In genomic region chr3:52246264-52246620, GRCh38 we compare ENCODE assay signal across 1 cellular context.
TF ChIP-seq lines count a peak whose summit lies in the region.

No MANE protein-coding gene starts in this region.

TF ChIP-seq in liver, 16 proteins besides CTCF, POLR2A, EP300 and RAD21 (continued from another document):
- TF ChIP-seq REST (IDR thresholded peaks at IDR 0.05), result no peak
- no peak for TF ChIP-seq ATF3 (IDR thresholded peaks at IDR 0.05)
- no peak for TF ChIP-seq TAF1 (conservative IDR thresholded peaks at IDR 0.05)
- no peak for TF ChIP-seq FOXA2 (IDR thresholded peaks at IDR 0.05)
- TF ChIP-seq RXRA (IDR thresholded peaks at IDR 0.05), result no peak
